8 cellular contexts compared by ENCODE assay signal in the genomic region with DNA sequence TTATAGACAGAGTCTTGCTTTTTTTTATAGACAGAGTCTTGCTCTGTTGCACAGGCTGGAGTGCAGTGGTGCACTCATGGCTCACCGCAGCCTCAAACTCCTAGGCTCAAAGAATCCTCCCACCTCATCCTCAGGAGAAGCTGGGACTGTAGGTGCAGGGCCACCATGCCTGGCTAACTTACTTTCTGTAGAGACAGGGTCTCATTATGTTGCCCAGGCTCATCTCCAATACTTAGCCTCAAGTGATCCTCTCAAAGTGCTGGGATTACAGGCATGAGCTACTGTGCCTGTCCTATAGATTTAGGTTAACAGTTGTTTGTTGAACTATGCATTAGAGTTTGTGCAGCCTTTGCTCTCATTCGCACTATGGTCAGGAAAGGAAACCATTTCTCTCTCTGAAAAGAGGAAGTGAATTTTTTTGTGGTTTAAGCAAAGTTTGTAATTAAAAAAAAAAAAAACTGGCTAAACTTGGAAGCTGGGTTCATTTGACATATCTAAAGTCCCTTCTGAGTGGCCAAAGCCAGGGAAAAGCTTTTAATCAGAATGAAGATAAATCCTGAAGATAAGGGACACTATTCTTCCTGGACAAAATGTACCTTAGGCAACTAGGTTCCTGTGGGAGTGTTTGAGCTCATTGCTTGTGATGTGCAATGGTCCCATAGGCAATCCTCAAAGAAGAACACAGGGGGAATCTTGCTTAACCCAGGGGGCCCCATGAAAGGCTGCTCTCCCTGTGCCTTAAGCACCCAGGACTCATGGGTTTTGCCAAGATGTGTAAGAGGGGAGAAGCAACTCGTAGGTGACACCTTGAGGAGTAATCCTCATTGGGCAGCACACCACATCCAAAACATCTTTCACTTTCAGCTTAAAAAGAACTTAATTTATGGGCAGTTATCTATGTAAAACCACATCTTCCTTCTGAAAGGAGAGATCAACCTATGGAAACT.
DNase-seq lines count a peak whose midpoint lies in the region; ATAC-seq and TF ChIP-seq lines count a peak whose summit lies in the region.

No MANE protein-coding gene starts in this region.

- intact Hi-C loops in lower leg skin (cut with DNase I; ENCODE audit: low total_unique reads), result no loop called here
- intact Hi-C loops in psoas muscle (cut with DNase I), result no loop called here

- 84 to 87% methylated on average over 3 of the region's 3 CpGs for WGBS in lower leg skin, 2 donors
- 85 to 93% (median 90%) methylated on average over 3 of the region's 3 CpGs for WGBS in psoas muscle, 3 donors

- no peaks in the 10 kb centered on the region for H3K9me3 ChIP-seq in WERI-Rb-1 (ENCODE audit: severe bottlenecking)
- no peaks in the 10 kb centered on the region for H3K9me3 ChIP-seq in psoas muscle

- no peaks in the 10 kb centered on the region for H3K36me3 ChIP-seq in WERI-Rb-1
- no peaks in the 10 kb centered on the region for H3K36me3 ChIP-seq in psoas muscle (ENCODE audit: insufficient read depth in 1 of 2, low read depth in 1 of 2)

- no peaks in the 10 kb centered on the region for H3K27me3 ChIP-seq in WERI-Rb-1 (ENCODE audit: insufficient read depth, low read depth, severe bottlenecking)
- H3K27me3 ChIP-seq in psoas muscle (ENCODE audit: insufficient read depth in 3 of 3, low read length in 2 of 3), result no peaks in the 10 kb centered on the region

- TF ChIP-seq POLR2A in lower leg skin (IDR thresholded peaks at IDR 0.05), result no peak

- TF ChIP-seq CTCF in GM10248 (IDR thresholded peaks at IDR 0.05; ENCODE audit: control extremely low read depth, extremely low read depth, low read depth, missing control alignments) (no peak), WERI-Rb-1 (IDR thresholded peaks at IDR 0.05; ENCODE audit: low read depth, low read length) (no peak), lower leg skin (IDR thresholded peaks at IDR 0.05) (no peak), psoas muscle (IDR thresholded peaks at IDR 0.05) (no peak)

- H3K27ac ChIP-seq in WERI-Rb-1 (no peak overlapping the region), psoas muscle (no peak overlapping the region)

- H3K4me1 ChIP-seq in psoas muscle, result no peaks in the 10 kb centered on the region

- POLR2A ChIA-PET in GM10248 (lab: Yijun Ruan, JAX), result no interaction called here

- peak; percentile 94 for ATAC-seq in GM21360 (IDR thresholded peaks at IDR 0.05; ENCODE audit: unreplicated experiment)
- peak; percentile 98 for ATAC-seq in HG03378 (IDR thresholded peaks at IDR 0.05; ENCODE audit: unreplicated experiment)
- ATAC-seq in psoas muscle, result no peak

- H3K4me3 ChIP-seq in WERI-Rb-1 (ENCODE audit: low read depth, low read length) (no peak overlapping the region), lower leg skin (ENCODE audit: low read depth, poor library complexity, severe bottlenecking) (no peak overlapping the region), psoas muscle (no peak overlapping the region)

- CTCF ChIA-PET in GM10248 (lab: Yijun Ruan, JAX), result interaction anchor here (1.2 to 2.2 kb wide), 5 partner anchors 9 to 69 kb away, joined by 3 to 6 read pairs (median 4); no protein-coding TSS in a partner anchor

- peak; percentile 55 for DNase-seq in GM10248 (ENCODE audit: extremely low spot score)
- DNase-seq in WERI-Rb-1, result peak; percentile 24
- DNase-seq in lower leg skin (ENCODE audit: low spot score in 2 of 2), result no peak
- DNase-seq in NCI-H345 (lab: John Stamatoyannopoulos, UW), result no peak
- no peak for DNase-seq in psoas muscle
- DNase-seq in NCI-H1930 (lab: John Stamatoyannopoulos, UW), result no peak

Comparison
In these comparisons a context has a peak if more than half of its experiments do, and no peak if none do; other contexts are left out.
1. DNase-seq: peak in GM10248 (single experiment) and WERI-Rb-1 (single experiment); none in lower leg skin (0 of 2), NCI-H345 (single experiment), psoas muscle (0 of 2) and NCI-H1930 (0 of 2).
2. ATAC-seq: peak in GM21360 (single experiment) and HG03378 (single experiment); none in psoas muscle (0 of 4).